1 cellular context compared by ENCODE assay signal in the genomic region with DNA sequence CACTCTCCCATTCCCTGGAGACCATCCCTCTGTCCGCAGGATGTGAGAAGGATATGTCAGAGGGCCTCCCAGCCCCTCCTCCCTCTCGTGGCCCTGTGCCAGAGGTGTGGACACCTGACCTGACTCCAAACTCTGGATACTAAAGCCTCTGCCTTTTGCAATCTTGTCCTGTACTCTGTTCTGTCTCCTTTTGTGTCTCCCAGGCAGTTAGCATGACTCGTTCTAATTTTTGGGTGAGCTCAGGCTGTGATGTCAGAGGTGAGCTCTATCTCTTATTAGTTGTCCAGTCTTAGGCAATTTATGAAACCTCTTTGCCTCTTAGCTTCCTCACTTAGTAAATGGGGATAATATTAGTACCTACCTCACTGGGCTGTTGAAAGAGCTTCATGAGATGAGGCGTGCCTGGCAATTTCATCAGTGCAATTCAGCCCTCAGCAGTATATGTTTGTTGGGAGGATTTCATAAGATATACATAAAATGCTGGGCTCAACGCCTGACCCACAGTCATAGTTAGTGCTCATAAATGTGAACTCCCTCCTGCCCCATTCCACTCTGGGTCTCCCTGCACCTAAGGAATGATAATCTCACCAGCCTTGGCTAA.
TF ChIP-seq lines count a peak whose summit lies in the region.

No MANE protein-coding gene starts in this region.

TF ChIP-seq in GM23338, 12 proteins besides CTCF, POLR2A, EP300 and RAD21:
- TF ChIP-seq, protein P1, sequence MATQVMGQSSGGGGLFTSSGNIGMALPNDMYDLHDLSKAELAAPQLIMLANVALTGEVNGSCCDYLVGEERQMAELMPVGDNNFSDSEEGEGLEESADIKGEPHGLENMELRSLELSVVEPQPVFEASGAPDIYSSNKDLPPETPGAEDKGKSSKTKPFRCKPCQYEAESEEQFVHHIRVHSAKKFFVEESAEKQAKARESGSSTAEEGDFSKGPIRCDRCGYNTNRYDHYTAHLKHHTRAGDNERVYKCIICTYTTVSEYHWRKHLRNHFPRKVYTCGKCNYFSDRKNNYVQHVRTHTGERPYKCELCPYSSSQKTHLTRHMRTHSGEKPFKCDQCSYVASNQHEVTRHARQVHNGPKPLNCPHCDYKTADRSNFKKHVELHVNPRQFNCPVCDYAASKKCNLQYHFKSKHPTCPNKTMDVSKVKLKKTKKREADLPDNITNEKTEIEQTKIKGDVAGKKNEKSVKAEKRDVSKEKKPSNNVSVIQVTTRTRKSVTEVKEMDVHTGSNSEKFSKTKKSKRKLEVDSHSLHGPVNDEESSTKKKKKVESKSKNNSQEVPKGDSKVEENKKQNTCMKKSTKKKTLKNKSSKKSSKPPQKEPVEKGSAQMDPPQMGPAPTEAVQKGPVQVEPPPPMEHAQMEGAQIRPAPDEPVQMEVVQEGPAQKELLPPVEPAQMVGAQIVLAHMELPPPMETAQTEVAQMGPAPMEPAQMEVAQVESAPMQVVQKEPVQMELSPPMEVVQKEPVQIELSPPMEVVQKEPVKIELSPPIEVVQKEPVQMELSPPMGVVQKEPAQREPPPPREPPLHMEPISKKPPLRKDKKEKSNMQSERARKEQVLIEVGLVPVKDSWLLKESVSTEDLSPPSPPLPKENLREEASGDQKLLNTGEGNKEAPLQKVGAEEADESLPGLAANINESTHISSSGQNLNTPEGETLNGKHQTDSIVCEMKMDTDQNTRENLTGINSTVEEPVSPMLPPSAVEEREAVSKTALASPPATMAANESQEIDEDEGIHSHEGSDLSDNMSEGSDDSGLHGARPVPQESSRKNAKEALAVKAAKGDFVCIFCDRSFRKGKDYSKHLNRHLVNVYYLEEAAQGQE (IDR thresholded peaks at IDR 0.05; ENCODE audit: unreplicated experiment), result no peak
- TF ChIP-seq ZNF114 (CRISPR knock-in tag; IDR thresholded peaks at IDR 0.05), result no peak
- no peak for TF ChIP-seq ZNF331 (CRISPR knock-in tag; IDR thresholded peaks at IDR 0.05; ENCODE audit: low read depth)
- TF ChIP-seq, protein P2, sequence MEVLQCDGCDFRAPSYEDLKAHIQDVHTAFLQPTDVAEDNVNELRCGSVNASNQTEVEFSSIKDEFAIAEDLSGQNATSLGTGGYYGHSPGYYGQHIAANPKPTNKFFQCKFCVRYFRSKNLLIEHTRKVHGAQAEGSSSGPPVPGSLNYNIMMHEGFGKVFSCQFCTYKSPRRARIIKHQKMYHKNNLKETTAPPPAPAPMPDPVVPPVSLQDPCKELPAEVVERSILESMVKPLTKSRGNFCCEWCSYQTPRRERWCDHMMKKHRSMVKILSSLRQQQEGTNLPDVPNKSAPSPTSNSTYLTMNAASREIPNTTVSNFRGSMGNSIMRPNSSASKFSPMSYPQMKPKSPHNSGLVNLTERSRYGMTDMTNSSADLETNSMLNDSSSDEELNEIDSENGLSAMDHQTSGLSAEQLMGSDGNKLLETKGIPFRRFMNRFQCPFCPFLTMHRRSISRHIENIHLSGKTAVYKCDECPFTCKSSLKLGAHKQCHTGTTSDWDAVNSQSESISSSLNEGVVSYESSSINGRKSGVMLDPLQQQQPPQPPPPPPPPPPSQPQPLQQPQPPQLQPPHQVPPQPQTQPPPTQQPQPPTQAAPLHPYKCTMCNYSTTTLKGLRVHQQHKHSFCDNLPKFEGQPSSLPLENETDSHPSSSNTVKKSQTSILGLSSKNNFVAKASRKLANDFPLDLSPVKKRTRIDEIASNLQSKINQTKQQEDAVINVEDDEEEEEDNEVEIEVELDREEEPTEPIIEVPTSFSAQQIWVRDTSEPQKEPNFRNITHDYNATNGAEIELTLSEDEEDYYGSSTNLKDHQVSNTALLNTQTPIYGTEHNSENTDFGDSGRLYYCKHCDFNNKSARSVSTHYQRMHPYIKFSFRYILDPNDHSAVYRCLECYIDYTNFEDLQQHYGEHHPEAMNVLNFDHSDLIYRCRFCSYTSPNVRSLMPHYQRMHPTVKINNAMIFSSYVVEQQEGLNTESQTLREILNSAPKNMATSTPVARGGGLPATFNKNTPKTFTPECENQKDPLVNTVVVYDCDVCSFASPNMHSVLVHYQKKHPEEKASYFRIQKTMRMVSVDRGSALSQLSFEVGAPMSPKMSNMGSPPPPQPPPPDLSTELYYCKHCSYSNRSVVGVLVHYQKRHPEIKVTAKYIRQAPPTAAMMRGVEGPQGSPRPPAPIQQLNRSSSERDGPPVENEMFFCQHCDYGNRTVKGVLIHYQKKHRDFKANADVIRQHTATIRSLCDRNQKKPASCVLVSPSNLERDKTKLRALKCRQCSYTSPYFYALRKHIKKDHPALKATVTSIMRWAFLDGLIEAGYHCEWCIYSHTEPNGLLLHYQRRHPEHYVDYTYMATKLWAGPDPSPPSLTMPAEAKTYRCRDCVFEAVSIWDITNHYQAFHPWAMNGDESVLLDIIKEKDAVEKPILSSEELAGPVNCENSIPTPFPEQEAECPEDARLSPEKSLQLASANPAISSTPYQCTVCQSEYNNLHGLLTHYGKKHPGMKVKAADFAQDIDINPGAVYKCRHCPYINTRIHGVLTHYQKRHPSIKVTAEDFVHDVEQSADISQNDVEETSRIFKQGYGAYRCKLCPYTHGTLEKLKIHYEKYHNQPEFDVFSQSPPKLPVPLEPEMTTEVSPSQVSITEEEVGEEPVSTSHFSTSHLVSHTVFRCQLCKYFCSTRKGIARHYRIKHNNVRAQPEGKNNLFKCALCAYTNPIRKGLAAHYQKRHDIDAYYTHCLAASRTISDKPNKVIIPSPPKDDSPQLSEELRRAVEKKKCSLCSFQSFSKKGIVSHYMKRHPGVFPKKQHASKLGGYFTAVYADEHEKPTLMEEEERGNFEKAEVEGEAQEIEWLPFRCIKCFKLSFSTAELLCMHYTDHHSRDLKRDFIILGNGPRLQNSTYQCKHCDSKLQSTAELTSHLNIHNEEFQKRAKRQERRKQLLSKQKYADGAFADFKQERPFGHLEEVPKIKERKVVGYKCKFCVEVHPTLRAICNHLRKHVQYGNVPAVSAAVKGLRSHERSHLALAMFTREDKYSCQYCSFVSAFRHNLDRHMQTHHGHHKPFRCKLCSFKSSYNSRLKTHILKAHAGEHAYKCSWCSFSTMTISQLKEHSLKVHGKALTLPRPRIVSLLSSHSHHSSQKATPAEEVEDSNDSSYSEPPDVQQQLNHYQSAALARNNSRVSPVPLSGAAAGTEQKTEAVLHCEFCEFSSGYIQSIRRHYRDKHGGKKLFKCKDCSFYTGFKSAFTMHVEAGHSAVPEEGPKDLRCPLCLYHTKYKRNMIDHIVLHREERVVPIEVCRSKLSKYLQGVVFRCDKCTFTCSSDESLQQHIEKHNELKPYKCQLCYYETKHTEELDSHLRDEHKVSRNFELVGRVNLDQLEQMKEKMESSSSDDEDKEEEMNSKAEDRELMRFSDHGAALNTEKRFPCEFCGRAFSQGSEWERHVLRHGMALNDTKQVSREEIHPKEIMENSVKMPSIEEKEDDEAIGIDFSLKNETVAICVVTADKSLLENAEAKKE (CRISPR knock-in tag; IDR thresholded peaks at IDR 0.05), result no peak
- TF ChIP-seq STAT1 (IDR thresholded peaks at IDR 0.05; ENCODE audit: unreplicated experiment), result no peak
- no peak for TF ChIP-seq JUNB (IDR thresholded peaks at IDR 0.05; ENCODE audit: unreplicated experiment)
- TF ChIP-seq, protein P3, sequence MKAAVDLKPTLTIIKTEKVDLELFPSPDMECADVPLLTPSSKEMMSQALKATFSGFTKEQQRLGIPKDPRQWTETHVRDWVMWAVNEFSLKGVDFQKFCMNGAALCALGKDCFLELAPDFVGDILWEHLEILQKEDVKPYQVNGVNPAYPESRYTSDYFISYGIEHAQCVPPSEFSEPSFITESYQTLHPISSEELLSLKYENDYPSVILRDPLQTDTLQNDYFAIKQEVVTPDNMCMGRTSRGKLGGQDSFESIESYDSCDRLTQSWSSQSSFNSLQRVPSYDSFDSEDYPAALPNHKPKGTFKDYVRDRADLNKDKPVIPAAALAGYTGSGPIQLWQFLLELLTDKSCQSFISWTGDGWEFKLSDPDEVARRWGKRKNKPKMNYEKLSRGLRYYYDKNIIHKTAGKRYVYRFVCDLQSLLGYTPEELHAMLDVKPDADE (IDR thresholded peaks at IDR 0.05), result no peak
- TF ChIP-seq POLR2AphosphoS5 (IDR thresholded peaks at IDR 0.05; ENCODE audit: low read depth), result no peak
- TF ChIP-seq CREB1 (CRISPR knock-in tag; IDR thresholded peaks at IDR 0.05; ENCODE audit: low read depth), result no peak
- TF ChIP-seq NANOG (IDR thresholded peaks at IDR 0.05; ENCODE audit: borderline replicate concordance), result no peak
- no peak for TF ChIP-seq EZH2phosphoT487 (IDR thresholded peaks at IDR 0.05; ENCODE audit: unreplicated experiment)
- no peak for TF ChIP-seq EZH2 (IDR thresholded peaks at IDR 0.05; ENCODE audit: low read depth, unreplicated experiment)
